ENCODE assay signal across 29 cellular contexts in genomic region chr4:714087-714486, GRCh38. TPM values are rescaled to one million over a fixed set of nuclear protein-coding genes. Genes with fewer than 3 reads are reported as not detected.
"Had no signal": no experiment of that assay in that cellular context is flagged by ENCODE, and none has a peak within 500 bp of the region (broad histone marks: within the 10 kb centered on the region; RNA-seq: fewer than 3 reads in every experiment).

No MANE protein-coding gene starts in this region.

- H3K9me3 Mint-ChIP-seq: activated B cell treated with CpG ODN at 0.5 μM for 24 hours; activated CD4-positive, alpha-beta memory T cell treated with anti-CD3 and anti-CD28 coated beads for 36 hours; activated CD4-positive, alpha-beta T cell treated with anti-CD3 and anti-CD28 coated beads, Interleukin-2, amount 10 ng/mL, durations not matched to agents 24 days and 14 days; activated naive CD4-positive, alpha-beta T cell treated with anti-CD3 and anti-CD28 coated beads for 36 hours; activated T-helper 17 cell treated with anti-CD3 and anti-CD28 coated beads, Interleukin-2, amount 50 U/mL, for 72 hours; T-helper 1 cell treated with Interleukin-12 subunit alpha and Interleukin-12 subunit beta and Interleukin-4 antibody, amounts not matched to agents 30 μg/mL and 1 μg/mL, for 36 hours had no signal

- H3K4me3 Mint-ChIP-seq: activated B cell treated with CpG ODN at 0.5 μM for 24 hours; activated CD4-positive, alpha-beta memory T cell treated with anti-CD3 and anti-CD28 coated beads for 36 hours; activated CD4-positive, alpha-beta T cell treated with anti-CD3 and anti-CD28 coated beads, Interleukin-2, amount 10 ng/mL, durations not matched to agents 24 days and 14 days; activated naive CD4-positive, alpha-beta T cell treated with anti-CD3 and anti-CD28 coated beads for 36 hours; activated naive CD8-positive, alpha-beta T cell; activated T-helper 17 cell treated with anti-CD3 and anti-CD28 coated beads, Interleukin-2, amount 50 U/mL, for 72 hours; T-helper 1 cell treated with Interleukin-12 subunit alpha and Interleukin-12 subunit beta and Interleukin-4 antibody, amounts not matched to agents 30 μg/mL and 1 μg/mL, for 36 hours had no signal

- H3K27ac ChIP-seq: brain microvascular endothelial cell, cardiac muscle cell, Peyer's patch, RWPE1, SJSA1 had no signal

- H3K27me3 Mint-ChIP-seq: activated B cell treated with CpG ODN at 0.5 μM for 24 hours; activated CD4-positive, alpha-beta memory T cell treated with anti-CD3 and anti-CD28 coated beads for 36 hours; activated CD4-positive, alpha-beta T cell treated with anti-CD3 and anti-CD28 coated beads, Interleukin-2, amount 10 ng/mL, durations not matched to agents 24 days and 14 days; activated naive CD8-positive, alpha-beta T cell; activated T-helper 17 cell treated with anti-CD3 and anti-CD28 coated beads, Interleukin-2, amount 50 U/mL, for 72 hours had no signal

- H3K36me3 Mint-ChIP-seq: activated CD4-positive, alpha-beta memory T cell treated with anti-CD3 and anti-CD28 coated beads for 36 hours had no signal

- H3K36me3 ChIP-seq: cardiac muscle cell, SJSA1 had no signal

- H3K27ac Mint-ChIP-seq: activated B cell treated with CpG ODN at 0.5 μM for 24 hours; activated CD4-positive, alpha-beta memory T cell treated with anti-CD3 and anti-CD28 coated beads for 36 hours; activated CD4-positive, alpha-beta T cell treated with anti-CD3 and anti-CD28 coated beads, Interleukin-2, amount 10 ng/mL, durations not matched to agents 24 days and 14 days; activated naive CD4-positive, alpha-beta T cell treated with anti-CD3 and anti-CD28 coated beads for 36 hours; activated naive CD8-positive, alpha-beta T cell; activated T-helper 17 cell treated with anti-CD3 and anti-CD28 coated beads, Interleukin-2, amount 50 U/mL, for 72 hours; T-helper 1 cell treated with Interleukin-12 subunit alpha and Interleukin-12 subunit beta and Interleukin-4 antibody, amounts not matched to agents 30 μg/mL and 1 μg/mL, for 36 hours had no signal

- H3K9me3 ChIP-seq: Peyer's patch, SJSA1 had no signal

- H3K4me1 ChIP-seq: SJSA1 had no signal

- DNase-seq: activated B cell treated with CpG ODN at 0.5 μM for 24 hours; activated CD4-positive, alpha-beta memory T cell treated with anti-CD3 and anti-CD28 coated beads for 36 hours; activated CD4-positive, alpha-beta T cell treated with anti-CD3 and anti-CD28 coated beads for 1 hour; activated CD4-positive, alpha-beta T cell treated with anti-CD3 and anti-CD28 coated beads, Interleukin-2, amount 10 ng/mL, durations not matched to agents 24 days and 14 days; activated CD8-positive, alpha-beta memory T cell treated with anti-CD3 and anti-CD28 coated beads for 24 hours; activated gamma-delta T cell; activated naive CD4-positive, alpha-beta T cell treated with anti-CD3 and anti-CD28 coated beads for 36 hours; activated T-cell treated with anti-CD3 and anti-CD28 coated beads, Interleukin-2, amount 50 U/mL, for 48 hours; amygdala; brain microvascular endothelial cell; KG1; NCI-H1092 treated with DMSO at 0.1 percent for 48 hours; NCI-H1436; NCI-H1694 treated with DMSO at 0.1 percent for 48 hours; NCI-H2029 treated with DMSO at 0.1 percent for 48 hours; NCI-H446; NCI-H524; Peyer's patch; SHP77; SW 1271; T-helper 9 cell had no signal

- H3K27me3 ChIP-seq: brain microvascular endothelial cell, cardiac muscle cell, Peyer's patch, SJSA1 had no signal

- H3K4me3 ChIP-seq: cardiac muscle cell, Peyer's patch, SJSA1 had no signal

- ATAC-seq: activated T-helper 17 cell treated with anti-CD3 and anti-CD28 coated beads, Interleukin-2, amount 50 U/mL, for 72 hours; SK-N-SH treated with all-trans-retinoic acid at 6 μM for 48 hours had no signal

RNA-seq across cellular contexts. Expression of gene SLC49A3, which starts 25.1 kb away (rescaled TPM):
- total RNA-seq: activated naive CD4-positive, alpha-beta T cell treated with anti-CD3 and anti-CD28 coated beads for 36 hours; MCF 10A; SJSA1 had no signal
